Comparison of ENCODE assay signal across 13 cellular contexts in the genomic region with DNA sequence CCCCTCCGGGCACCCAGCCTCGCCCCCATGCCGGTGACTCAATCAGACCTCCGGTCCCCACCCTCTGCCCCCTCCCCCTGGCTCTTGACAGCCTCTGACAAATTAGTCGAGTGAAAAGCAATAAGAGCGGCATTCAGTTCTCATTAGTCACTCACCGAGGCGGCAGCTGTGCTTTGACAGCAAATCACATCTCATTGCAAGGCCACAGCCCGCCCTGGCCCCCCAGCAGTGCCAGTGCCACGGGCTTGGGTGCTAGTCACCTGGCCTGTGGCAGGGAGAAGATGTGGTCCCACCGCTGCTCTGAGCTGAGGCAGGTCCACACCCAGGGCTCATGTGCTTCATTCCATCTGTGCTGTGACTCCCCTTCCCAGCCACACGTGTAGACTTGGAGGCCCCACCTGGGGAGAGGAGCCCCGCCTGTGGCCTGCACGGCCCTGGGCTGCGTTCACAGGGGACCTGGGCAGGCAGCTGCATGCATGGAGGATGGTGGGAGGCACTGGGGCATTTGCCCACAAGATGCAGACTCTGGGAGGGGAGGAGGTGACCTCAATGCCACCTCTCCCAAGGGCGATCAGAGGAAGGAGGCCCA. TPM values are rescaled to one million over a fixed set of nuclear protein-coding genes. Genes with fewer than 3 reads are reported as not detected.
DNase-seq lines count a peak whose midpoint lies in the region; ATAC-seq and TF ChIP-seq lines count a peak whose summit lies in the region.
"Had no signal": no experiment of that assay in that cellular context is flagged by ENCODE, and none has a peak within 500 bp of the region (broad histone marks: within the 10 kb centered on the region; RNA-seq: fewer than 3 reads in every experiment).

No MANE protein-coding gene starts in this region.

- DNase-seq in ELR (ENCODE audit: low read depth): peak; percentile 92
- no peak for DNase-seq in NT2/D1 (ENCODE audit: low read depth, low spot score)
- DNase-seq in epithelial cell of proximal tubule (ENCODE audit: low read depth): peak; percentile 22
- peak; percentile 93 for DNase-seq in renal cortical epithelial cell (ENCODE audit: low read depth)
- DNase-seq in NCI-H2081 treated with DMSO at 0.1 percent for 48 hours (lab: John Stamatoyannopoulos, UW): no peak
- no peak for DNase-seq in putamen (ENCODE audit: low spot score)
- DNase-seq: activated B cell treated with CpG ODN at 0.5 μM for 24 hours, NCI-H2171 treated with DMSO at 0.1 percent for 48 hours had no signal

- no peaks in the 10 kb centered on the region for H3K9me3 ChIP-seq in NT2/D1 (ENCODE audit: insufficient read depth, low read length)
- H3K9me3 ChIP-seq: upper lobe of left lung had no signal

- H3K27me3 ChIP-seq in NT2/D1 (ENCODE audit: insufficient read depth, insufficient read length): no peaks in the 10 kb centered on the region
- H3K27me3 ChIP-seq: upper lobe of left lung had no signal

- H3K9ac ChIP-seq in NT2/D1 (ENCODE audit: insufficient read length, low read depth): peak overlapping the region; percentile 36

- ATAC-seq in HG02885 (IDR thresholded peaks at IDR 0.05; ENCODE audit: poor library complexity, unreplicated experiment): no peak
- no peak for ATAC-seq in SK-N-SH treated with all-trans-retinoic acid at 6 μM for 48 hours

- no peaks in the 10 kb centered on the region for H3K36me3 ChIP-seq in NT2/D1 (ENCODE audit: insufficient read depth, insufficient read length, low read length)
- H3K36me3 ChIP-seq: upper lobe of left lung had no signal

- H3K4me3 ChIP-seq in NT2/D1 (ENCODE audit: insufficient read length, low read depth) (no peak overlapping the region), epithelial cell of proximal tubule (ENCODE audit: low read depth, low read length) (no peak overlapping the region)
- H3K4me3 ChIP-seq: lung, upper lobe of left lung had no signal

- peaks cover 23% of the 10 kb centered on the region for H3K4me1 ChIP-seq in NT2/D1 (ENCODE audit: insufficient read depth, insufficient read length)
- H3K4me1 ChIP-seq: upper lobe of left lung had no signal

- no peak for TF ChIP-seq CTCF in epithelial cell of proximal tubule (conservative IDR thresholded peaks at IDR 0.05; ENCODE audit: low read depth, low read length)

TF ChIP-seq in SK-N-SH treated with all-trans-retinoic acid at 6 μM for 48 hours, 23 proteins besides CTCF, POLR2A, EP300 and RAD21:
- TF ChIP-seq RARB (CRISPR knock-in tag; IDR thresholded peaks at IDR 0.05): no peak
- TF ChIP-seq CSDC2 (CRISPR knock-in tag; IDR thresholded peaks at IDR 0.05): no peak
- no peak for TF ChIP-seq BACH2 (CRISPR knock-in tag; IDR thresholded peaks at IDR 0.05; ENCODE audit: borderline replicate concordance)
- no peak for TF ChIP-seq ARNTL (CRISPR knock-in tag; IDR thresholded peaks at IDR 0.05; ENCODE audit: borderline replicate concordance, low read depth)
- no peak for TF ChIP-seq ESRRG (CRISPR knock-in tag; IDR thresholded peaks at IDR 0.05)
- TF ChIP-seq ZC3H10 (CRISPR knock-in tag; IDR thresholded peaks at IDR 0.05): no peak
- TF ChIP-seq GLIS3 (CRISPR knock-in tag; IDR thresholded peaks at IDR 0.05): no peak

RNA-seq across cellular contexts. Expression of a gene that starts 7.4 kb away (rescaled TPM):
- total RNA-seq in epithelial cell of proximal tubule (0.22 and 0.23 TPM in 2 replicates), renal cortical epithelial cell (0.30 TPM in 1 of 2 replicates, not detected in the other)
- total RNA-seq: activated B cell treated with CpG ODN at 0.5 μM for 24 hours, pulmonary artery endothelial cell, upper lobe of left lung had no signal

RNA-seq across cellular contexts. Expression of a gene that starts 18.0 kb away (rescaled TPM):
- total RNA-seq in epithelial cell of proximal tubule (not detected in 2 replicates), renal cortical epithelial cell (not detected in 2 replicates)
- total RNA-seq: activated B cell treated with CpG ODN at 0.5 μM for 24 hours, lung, pulmonary artery endothelial cell had no signal

RNA-seq across cellular contexts. Expression of a gene that starts 39.8 kb away (rescaled TPM):
- total RNA-seq in epithelial cell of proximal tubule: 6.9 and 11.7 TPM in 2 replicates
- total RNA-seq in renal cortical epithelial cell: 0.75 TPM in 1 of 2 replicates, not detected in the other
- total RNA-seq: activated B cell treated with CpG ODN at 0.5 μM for 24 hours had no signal

Comparison
In these comparisons a context has a peak if more than half of its experiments do, and no peak if none do; other contexts are left out.
1. DNase-seq: peak in ELR (single experiment), epithelial cell of proximal tubule (single experiment) and renal cortical epithelial cell (single experiment); none in NT2/D1 (single experiment), NCI-H2081 treated with DMSO at 0.1 percent for 48 hours (single experiment) and putamen (single experiment).